ENCODE assay signal across 8 cellular contexts in genomic region chr17:50213026-50214015, GRCh38. TPM values are rescaled to one million over a fixed set of nuclear protein-coding genes. Genes with fewer than 3 reads are reported as not detected.
DNase-seq lines count a peak whose midpoint lies in the region; ATAC-seq and TF ChIP-seq lines count a peak whose summit lies in the region.

No MANE protein-coding gene starts in this region.

- TF ChIP-seq POLR2A in NB4 (IDR thresholded peaks at IDR 0.05; ENCODE audit: extremely low read depth, insufficient read length), result no peak

- peaks cover 68% of the 10 kb centered on the region for H3K4me1 Mint-ChIP-seq in brain

- TF ChIP-seq CTCF in NB4 (IDR thresholded peaks at IDR 0.05; ENCODE audit: low read depth, low read length) (peak; percentile 49), brain (conservative IDR thresholded peaks at IDR 0.05) (no peak), RWPE1 (conservative IDR thresholded peaks at IDR 0.05; ENCODE audit: low read depth) (no peak)

- peaks cover 0 to 4% (median 0%) of the 10 kb centered on the region in 5 experiments for H3K9me3 Mint-ChIP-seq in brain

- POLR2A ChIA-PET in RWPE1 (lab: Yijun Ruan, JAX; ENCODE audit: low non-redundant PET), result no interaction called here

- CTCF ChIA-PET in RWPE1 (lab: Yijun Ruan, JAX), result interaction anchor here (0.6 to 2.1 kb wide), 8 partner anchors 13 to 76 kb away, joined by 3 to 6 read pairs (median 4); no protein-coding TSS in a partner anchor

- H3K36me3 Mint-ChIP-seq in brain, result no peaks in the 10 kb centered on the region

- H3K4me3 ChIP-seq in NB4 (ENCODE audit: low read depth, low read length), result no peak overlapping the region

- ATAC-seq in GM21576 (IDR thresholded peaks at IDR 0.05; ENCODE audit: unreplicated experiment), result peak; percentile 74

- H3K4me3 Mint-ChIP-seq in brain, result peak overlapping the region in 1 of 5 experiments; percentile 7

- DNase-seq in NCI-H2171 treated with DMSO at 0.1 percent for 48 hours (lab: John Stamatoyannopoulos, UW), result peak; percentile 51
- no peak for DNase-seq in NCI-H2171 (lab: John Stamatoyannopoulos, UW)
- peak; percentile 70 for DNase-seq in NB4 (ENCODE audit: low read depth)
- DNase-seq in stimulated activated CD8-positive, alpha-beta memory T cell treated with anti-CD3 and anti-CD28 coated beads, Interleukin-4, amount 100 ng/mL, for 48 hours, result peak; percentile 55
- no peak for DNase-seq in RWPE1 (ENCODE audit: low spot score)
- no peak for DNase-seq in NCI-H446 treated with DMSO at 0.1 percent for 48 hours (lab: John Stamatoyannopoulos, UW)

- H3K27ac Mint-ChIP-seq in brain, result peak overlapping the region in 3 of 5 experiments; percentile 65 to 98 (median 82)

- H3K27me3 Mint-ChIP-seq in brain, result peaks cover 28% of the 10 kb centered on the region

- H3K27ac ChIP-seq in RWPE1, result no peak overlapping the region

RNA-seq across cellular contexts. Expression of gene COL1A1, which starts 11.9 kb away (rescaled TPM):
- 11.2 TPM for polyA plus RNA-seq in brain (ENCODE audit: insufficient read depth, low read depth, low replicate concordance)

RNA-seq across cellular contexts. Expression of gene SGCA, which starts 47.5 kb away (rescaled TPM):
- 1.6 TPM for polyA plus RNA-seq in brain (ENCODE audit: insufficient read depth, low read depth, low replicate concordance)

Comparison
In these comparisons a context has a peak if more than half of its experiments do, and no peak if none do; other contexts are left out.
1. DNase-seq: peak in NCI-H2171 treated with DMSO at 0.1 percent for 48 hours (single experiment), NB4 (single experiment) and stimulated activated CD8-positive, alpha-beta memory T cell treated with anti-CD3 and anti-CD28 coated beads, Interleukin-4, amount 100 ng/mL, for 48 hours (single experiment); none in NCI-H2171 (single experiment), RWPE1 (single experiment) and NCI-H446 treated with DMSO at 0.1 percent for 48 hours (single experiment).